Comparison of ENCODE assay signal across 8 cellular contexts in the genomic region with DNA sequence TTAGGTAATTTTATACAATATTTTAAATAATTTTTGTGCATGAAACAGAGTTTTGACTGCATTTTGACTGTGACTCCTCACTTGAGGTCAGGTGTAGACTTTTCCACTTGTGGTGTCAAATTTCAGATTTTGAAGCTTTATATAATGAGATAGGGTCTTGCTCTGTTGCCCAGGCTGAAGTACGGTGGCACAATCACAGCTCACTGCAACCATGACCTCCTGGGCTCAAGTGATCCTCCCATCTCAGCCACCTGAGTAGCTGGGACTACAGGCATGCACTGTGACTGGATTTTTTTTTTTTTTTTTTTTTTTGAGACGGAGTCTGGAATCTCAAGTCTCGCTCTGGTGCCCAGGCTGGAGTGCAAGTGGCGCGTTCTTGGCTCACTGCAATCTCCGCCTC.
"Had no signal": no experiment of that assay in that cellular context is flagged by ENCODE, and none has a peak within 500 bp of the region (broad histone marks: within the 10 kb centered on the region; RNA-seq: fewer than 3 reads in every experiment).

No MANE protein-coding gene starts in this region.

- ATAC-seq: GM23338 had no signal

- H3K27ac Mint-ChIP-seq: GM23338 had no signal

- DNase-seq: H9, HCEC 1CT, IMR-90, KBM-7 had no signal

- H3K4me2 ChIP-seq: GM23338 had no signal

- H3K9me3 Mint-ChIP-seq: GM23338, H9 had no signal

- H3K4me3 ChIP-seq: GM23338 had no signal

- H2AFZ ChIP-seq: GM23338 had no signal

- H3K4me3 Mint-ChIP-seq: GM23338, H9 had no signal

- H3K27ac ChIP-seq: HL-60 had no signal

- FAIRE-seq: H1, H54 had no signal
